16 cellular contexts compared by ENCODE assay signal in the genomic region with DNA sequence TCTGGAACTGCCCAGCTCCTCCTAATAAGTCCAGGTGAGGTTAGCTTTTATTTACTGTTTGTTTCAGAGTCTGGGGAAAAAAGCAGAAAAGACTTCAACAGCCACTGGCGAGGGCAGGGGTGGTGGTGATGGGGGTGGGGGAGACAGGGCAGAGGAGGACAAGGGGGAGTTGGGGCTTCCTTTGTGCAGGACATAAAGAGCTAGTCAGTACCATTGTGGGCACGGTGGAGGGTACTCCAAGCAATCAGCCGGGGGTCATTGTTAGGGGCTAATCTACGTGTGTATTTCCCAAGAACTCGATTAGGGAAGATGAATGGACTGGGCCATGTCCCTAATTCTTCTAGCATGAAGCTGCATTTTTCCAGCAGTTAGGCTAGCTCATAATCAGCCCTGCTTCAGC. TPM values are rescaled to one million over a fixed set of nuclear protein-coding genes. Genes with fewer than 3 reads are reported as not detected.
DNase-seq lines count a peak whose midpoint lies in the region; TF ChIP-seq lines count a peak whose summit lies in the region.
"Had no signal": no experiment of that assay in that cellular context is flagged by ENCODE, and none has a peak within 500 bp of the region (broad histone marks: within the 10 kb centered on the region; RNA-seq: fewer than 3 reads in every experiment).

No MANE protein-coding gene starts in this region.

- no peak overlapping the region for H3K27ac Mint-ChIP-seq in activated naive CD4-positive, alpha-beta T cell treated with anti-CD3 and anti-CD28 coated beads, Interleukin-2, amount 10 ng/mL, durations not matched to agents 7 days and 5 days
- H3K27ac Mint-ChIP-seq: CD14-positive monocyte; CD8-positive, alpha-beta T cell; H9 had no signal

- intact Hi-C loops in left ventricle myocardium inferior (cut with micrococcal nuclease) = no loop called here

- H3K4me3 ChIP-seq in iPS-18a (ENCODE audit: low read length) (peak overlapping the region; percentile 21), left ventricle myocardium inferior (no peak overlapping the region)

- H3K9ac ChIP-seq in iPS-18a (ENCODE audit: low read length) = no peak overlapping the region

- CTCF ChIA-PET in activated naive CD4-positive, alpha-beta T cell treated with anti-CD3 and anti-CD28 coated beads, Interleukin-2, amount 10 ng/mL, durations not matched to agents 7 days and 5 days (lab: Charles Lee) = interaction anchor here (1.1 to 2.6 kb wide), 2 partner anchors 23 to 126 kb away, joined by 3 to 6 read pairs; no protein-coding TSS in a partner anchor

- H3K4me1 Mint-ChIP-seq in activated naive CD4-positive, alpha-beta T cell treated with anti-CD3 and anti-CD28 coated beads, Interleukin-2, amount 10 ng/mL, durations not matched to agents 7 days and 5 days = peaks cover 10% of the 10 kb centered on the region

- H3K9me3 ChIP-seq in iPS-18a (ENCODE audit: control insufficient read depth, low read depth, low read length) (no peaks in the 10 kb centered on the region), left ventricle myocardium inferior (replicated peaks) (no peaks in the 10 kb centered on the region)
- H3K9me3 ChIP-seq: Caco-2 had no signal

- H3K27me3 Mint-ChIP-seq in activated naive CD4-positive, alpha-beta T cell treated with anti-CD3 and anti-CD28 coated beads, Interleukin-2, amount 10 ng/mL, durations not matched to agents 7 days and 5 days = peaks cover 74% of the 10 kb centered on the region

- DNase-seq in NCI-H146 (lab: John Stamatoyannopoulos, UW) (peak; percentile 23), NCI-H146 treated with DMSO at 0.1 percent for 48 hours (lab: John Stamatoyannopoulos, UW; ENCODE audit: unreplicated experiment) (no peak), ecto neural progenitor cell (ENCODE audit: low spot score) (peak; percentile 64), retina (peak; percentile 64), epidermal melanocyte (ENCODE audit: insufficient read length, low spot score) (no peak), left ventricle myocardium inferior (no peak)
- no peak for DNase-seq in activated naive CD4-positive, alpha-beta T cell treated with anti-CD3 and anti-CD28 coated beads, Interleukin-2, amount 10 ng/mL, durations not matched to agents 7 days and 5 days
- DNase-seq: Caco-2; CD8-positive, alpha-beta T cell; DMS53; GF-D8; H9 had no signal

- H3K27ac ChIP-seq in iPS-18a (ENCODE audit: low read length) = no peak overlapping the region
- H3K27ac ChIP-seq in left ventricle myocardium inferior (replicated peaks) = no peak overlapping the region
- H3K27ac ChIP-seq: 22Rv1 had no signal

- H3K4me1 ChIP-seq in iPS-18a (ENCODE audit: control insufficient read depth, low read depth, low read length) (peaks cover 13% of the 10 kb centered on the region), left ventricle myocardium inferior (peaks cover 22% of the 10 kb centered on the region)
- H3K4me1 ChIP-seq: Caco-2 had no signal

- H3K36me3 Mint-ChIP-seq in activated naive CD4-positive, alpha-beta T cell treated with anti-CD3 and anti-CD28 coated beads, Interleukin-2, amount 10 ng/mL, durations not matched to agents 7 days and 5 days = no peaks in the 10 kb centered on the region
- H3K36me3 Mint-ChIP-seq: CD8-positive, alpha-beta T cell had no signal

- H3K27me3 ChIP-seq in iPS-18a (ENCODE audit: control insufficient read depth, insufficient read depth, low read length) = peaks cover 96% of the 10 kb centered on the region
- no peaks in the 10 kb centered on the region for H3K27me3 ChIP-seq in left ventricle myocardium inferior (ENCODE audit: low read depth)

- H3K36me3 ChIP-seq in iPS-18a (ENCODE audit: control insufficient read depth, low read depth, low read length) (no peaks in the 10 kb centered on the region), left ventricle myocardium inferior (no peaks in the 10 kb centered on the region)

- TF ChIP-seq CTCF in left ventricle myocardium inferior (IDR thresholded peaks at IDR 0.05; ENCODE audit: borderline replicate concordance) = no peak

- no peaks in the 10 kb centered on the region for H3K9me3 Mint-ChIP-seq in activated naive CD4-positive, alpha-beta T cell treated with anti-CD3 and anti-CD28 coated beads, Interleukin-2, amount 10 ng/mL, durations not matched to agents 7 days and 5 days
- H3K9me3 Mint-ChIP-seq: CD8-positive, alpha-beta T cell had no signal

- no peak overlapping the region for H3K4me3 Mint-ChIP-seq in activated naive CD4-positive, alpha-beta T cell treated with anti-CD3 and anti-CD28 coated beads, Interleukin-2, amount 10 ng/mL, durations not matched to agents 7 days and 5 days
- H3K4me3 Mint-ChIP-seq: CD8-positive, alpha-beta T cell had no signal

RNA-seq across cellular contexts. Expression of gene RAX, which starts 2.8 kb away (rescaled TPM):
- not detected for total RNA-seq in left ventricle myocardium inferior
- total RNA-seq: Caco-2; CD8-positive, alpha-beta T cell had no signal

RNA-seq across cellular contexts. Expression of gene CPLX4, which starts 42.4 kb away (rescaled TPM):
- total RNA-seq in left ventricle myocardium inferior = not detected
- total RNA-seq: A673; Caco-2; CD8-positive, alpha-beta T cell; H9 had no signal

RNA-seq across cellular contexts. Expression of gene GRP, which starts 56.1 kb away (rescaled TPM):
- total RNA-seq in left ventricle myocardium inferior = not detected
- total RNA-seq: Caco-2; CD8-positive, alpha-beta T cell; H9 had no signal

Comparison
In these comparisons a context has a peak if more than half of its experiments do, and no peak if none do; other contexts are left out.
1. DNase-seq: peak in NCI-H146 (single experiment), ecto neural progenitor cell (single experiment) and retina (single experiment); none in NCI-H146 treated with DMSO at 0.1 percent for 48 hours (single experiment), epidermal melanocyte (single experiment), left ventricle myocardium inferior (single experiment) and activated naive CD4-positive, alpha-beta T cell treated with anti-CD3 and anti-CD28 coated beads, Interleukin-2, amount 10 ng/mL, durations not matched to agents 7 days and 5 days (single experiment).